ENCODE assay signal across 8 cellular contexts in genomic region chr2:15159751-15160177, GRCh38.
A peak's percentile ranks its signal among the peaks of the same experiment; 100 is the strongest.
DNase-seq lines count a peak whose midpoint lies in the region; ATAC-seq and TF ChIP-seq lines count a peak whose summit lies in the region.

No MANE protein-coding gene starts in this region.

- H3K27ac ChIP-seq in left ventricle myocardium inferior (replicated peaks) = no peak overlapping the region
- no peak overlapping the region for H3K27ac ChIP-seq in right atrium auricular region

- H3K9me3 Mint-ChIP-seq in mesothelial cell of epicardium = no peaks in the 10 kb centered on the region

- no peak overlapping the region for H3K27ac Mint-ChIP-seq in mesothelial cell of epicardium

- H3K27me3 ChIP-seq in left ventricle myocardium inferior (ENCODE audit: low read depth) (no peaks in the 10 kb centered on the region), right atrium auricular region (no peaks in the 10 kb centered on the region)

- ATAC-seq in GM21515 (IDR thresholded peaks at IDR 0.05; ENCODE audit: unreplicated experiment) (no peak), GM18867 (IDR thresholded peaks at IDR 0.05; ENCODE audit: unreplicated experiment) (no peak)

- H3K36me3 ChIP-seq in left ventricle myocardium inferior (no peaks in the 10 kb centered on the region), right atrium auricular region (no peaks in the 10 kb centered on the region)

- intact Hi-C loops in left ventricle myocardium inferior (cut with micrococcal nuclease) = no loop called here
- intact Hi-C loops in head of caudate nucleus (cut with DNase I) = no loop called here

- no peaks in the 10 kb centered on the region for H3K27me3 Mint-ChIP-seq in mesothelial cell of epicardium (ENCODE audit: low read depth)

- H3K4me1 Mint-ChIP-seq in mesothelial cell of epicardium = peaks cover 6% of the 10 kb centered on the region

- H3K9me3 ChIP-seq in left ventricle myocardium inferior (replicated peaks) (no peaks in the 10 kb centered on the region), right atrium auricular region (no peaks in the 10 kb centered on the region)

- no peaks in the 10 kb centered on the region for H3K4me1 ChIP-seq in left ventricle myocardium inferior
- H3K4me1 ChIP-seq in right atrium auricular region = no peaks in the 10 kb centered on the region

- peak; percentile 58 for TF ChIP-seq CTCF in left ventricle myocardium inferior (IDR thresholded peaks at IDR 0.05; ENCODE audit: borderline replicate concordance)
- TF ChIP-seq CTCF in right atrium auricular region (IDR thresholded peaks at IDR 0.05) = peak in 1 of 2 donors; percentile 55
- no peak for TF ChIP-seq CTCF in mesothelial cell of epicardium (IDR thresholded peaks at IDR 0.05; ENCODE audit: unreplicated experiment)

- no peak overlapping the region for H3K4me3 Mint-ChIP-seq in mesothelial cell of epicardium

- H3K36me3 Mint-ChIP-seq in mesothelial cell of epicardium = no peaks in the 10 kb centered on the region

- no peak for DNase-seq in left ventricle myocardium inferior
- no peak for DNase-seq in right atrium auricular region (ENCODE audit: low spot score)
- peak; percentile 57 for DNase-seq in NAMALWA (ENCODE audit: low spot score)
- DNase-seq in SW480 (ENCODE audit: low spot score) = peak; percentile 62
- peak in 22 of 42 donors; percentile 25 to 82 (median 61) for DNase-seq in head of caudate nucleus
- DNase-seq in mesothelial cell of epicardium (ENCODE audit: low spot score in 2 of 2, unreplicated experiment in 2 of 2) = no peak

- H3K4me3 ChIP-seq in left ventricle myocardium inferior = no peak overlapping the region
- no peak overlapping the region for H3K4me3 ChIP-seq in right atrium auricular region

Comparison
In these comparisons a context has a peak if more than half of its experiments do, and no peak if none do; other contexts are left out.
1. DNase-seq: peak in NAMALWA (single experiment), SW480 (single experiment) and head of caudate nucleus (22 of 42); none in left ventricle myocardium inferior (single experiment), right atrium auricular region (single experiment) and mesothelial cell of epicardium (0 of 2).